Comparison of ENCODE assay signal across 9 cellular contexts in genomic region chr15:47384316-47384715, GRCh38.
A peak's percentile ranks its signal among the peaks of the same experiment; 100 is the strongest.
DNase-seq lines count a peak whose midpoint lies in the region; ATAC-seq and TF ChIP-seq lines count a peak whose summit lies in the region.
"Had no signal": no experiment of that assay in that cellular context is flagged by ENCODE, and none has a peak within 500 bp of the region (broad histone marks: within the 10 kb centered on the region; RNA-seq: fewer than 3 reads in every experiment).

No MANE protein-coding gene starts in this region.

- peak overlapping the region; percentile 33 for H3K27ac ChIP-seq in endodermal cell (ENCODE audit: low read depth, low read length)
- H3K27ac ChIP-seq in mesendoderm (ENCODE audit: low read depth, low read length) = no peak overlapping the region

- no peaks in the 10 kb centered on the region for H3K79me2 ChIP-seq in mesendoderm (ENCODE audit: control insufficient read depth, insufficient read depth, low read length)

- H3K36me3 ChIP-seq in endodermal cell (ENCODE audit: control insufficient read depth, insufficient read depth, low read length) (no peaks in the 10 kb centered on the region), mesendoderm (ENCODE audit: control insufficient read depth, insufficient read depth, low read length) (no peaks in the 10 kb centered on the region)

- H3K4me1 Mint-ChIP-seq in endodermal cell = peaks cover 4% of the 10 kb centered on the region

- ATAC-seq in HG02981 (IDR thresholded peaks at IDR 0.05; ENCODE audit: unreplicated experiment) (no peak), HG03354 (IDR thresholded peaks at IDR 0.05; ENCODE audit: poor library complexity, severe bottlenecking, unreplicated experiment) (no peak), GM19035 (IDR thresholded peaks at IDR 0.05; ENCODE audit: unreplicated experiment) (no peak)

- H4K8ac ChIP-seq in mesendoderm (ENCODE audit: low read depth, low read length) = no peak overlapping the region

- peak; percentile 53 for DNase-seq in COLO829 (ENCODE audit: low spot score)
- DNase-seq in NCI-H460 (ENCODE audit: extremely low read depth, low read depth) = peak; percentile 69
- DNase-seq in endodermal cell = no peak
- peak; percentile 87 for DNase-seq in mesendoderm
- no peak for DNase-seq in GM13976 (ENCODE audit: low spot score)
- DNase-seq: NCI-H345 had no signal

- H4K5ac ChIP-seq in mesendoderm (ENCODE audit: low read length) = no peak overlapping the region

- no peak overlapping the region for H3K4ac ChIP-seq in mesendoderm (ENCODE audit: low read depth, low read length)

- H3K23ac ChIP-seq in mesendoderm (ENCODE audit: low read length) = no peak overlapping the region

- H2BK15ac ChIP-seq in mesendoderm (replicated peaks; ENCODE audit: low read depth) = no peak overlapping the region

- H3K4me3 Mint-ChIP-seq in endodermal cell = no peak overlapping the region

- H3K79me1 ChIP-seq in mesendoderm (ENCODE audit: low read length) = no peaks in the 10 kb centered on the region

- H3K4me2 ChIP-seq in mesendoderm (ENCODE audit: low read length) = no peak overlapping the region

- no peak overlapping the region for H2AK5ac ChIP-seq in mesendoderm (ENCODE audit: low read length)

- H3K27me3 Mint-ChIP-seq in endodermal cell (ENCODE audit: insufficient read depth) = no peaks in the 10 kb centered on the region

- H3K27me3 ChIP-seq in endodermal cell (ENCODE audit: control insufficient read depth, insufficient read depth, low read length, poor library complexity, severe bottlenecking) (no peaks in the 10 kb centered on the region), mesendoderm (ENCODE audit: insufficient read depth, low read length, poor library complexity) (no peaks in the 10 kb centered on the region)

- no peaks in the 10 kb centered on the region for H3K9me3 Mint-ChIP-seq in endodermal cell

- no peak overlapping the region for H3K18ac ChIP-seq in mesendoderm (ENCODE audit: low read length)

- H3K56ac ChIP-seq in mesendoderm (ENCODE audit: low read length) = no peak overlapping the region

- H3K4me1 ChIP-seq in endodermal cell (ENCODE audit: control insufficient read depth, insufficient read depth, low read length) (no peaks in the 10 kb centered on the region), mesendoderm (ENCODE audit: control insufficient read depth, low read depth, low read length) (peaks cover 4% of the 10 kb centered on the region)

- H3K9ac ChIP-seq in endodermal cell (ENCODE audit: extremely low read depth, low read length, poor library complexity, severe bottlenecking) (no peak overlapping the region), mesendoderm (ENCODE audit: low read length) (no peak overlapping the region)

- H3K36me3 Mint-ChIP-seq in endodermal cell (ENCODE audit: low read depth) = no peaks in the 10 kb centered on the region

- no peak overlapping the region for H2BK120ac ChIP-seq in mesendoderm (ENCODE audit: low read depth, low read length)

- no peak overlapping the region for H3K27ac Mint-ChIP-seq in endodermal cell

- H3K4me3 ChIP-seq in endodermal cell (ENCODE audit: low read length) = no peak overlapping the region
- no peak overlapping the region for H3K4me3 ChIP-seq in mesendoderm (ENCODE audit: low read length)

- 56 to 69% methylated on average over 1 to 3 of the region's 3 CpGs for WGBS in endodermal cell (ENCODE audit: insufficient coverage in 1 of 2, insufficient read length in 1 of 2), 2 experiments
- no CpG with 5 or more reads among the region's 3 CpGs for WGBS in mesendoderm (ENCODE audit: extremely low coverage, insufficient coverage, low lambda C conversion rate)

- H2BK5ac ChIP-seq in mesendoderm (ENCODE audit: low read length) = no peak overlapping the region

- no peaks in the 10 kb centered on the region for H3K9me3 ChIP-seq in endodermal cell (ENCODE audit: control insufficient read depth, low read length)

- TF ChIP-seq CTCF in endodermal cell (conservative IDR thresholded peaks at IDR 0.05) (no peak), GM13976 (IDR thresholded peaks at IDR 0.05; ENCODE audit: borderline replicate concordance, control extremely low read depth, extremely low read depth, insufficient read depth, missing control alignments) (no peak)

- in situ Hi-C loops in GM13976 (cut with MboI; ENCODE audit: low sequenced_read_pairs, unreplicated experiment) = no loop called here

Comparison
In these comparisons a context has a peak if more than half of its experiments do, and no peak if none do; other contexts are left out.
1. DNase-seq: peak in COLO829 (single experiment), NCI-H460 (single experiment) and mesendoderm (single experiment); none in endodermal cell (single experiment) and GM13976 (single experiment).